ENCODE assay signal across 11 cellular contexts in genomic region chr3:159669753-159670152, GRCh38.
DNase-seq lines count a peak whose midpoint lies in the region; ATAC-seq, FAIRE-seq and TF ChIP-seq lines count a peak whose summit lies in the region.
"Had no signal": no experiment of that assay in that cellular context is flagged by ENCODE, and none has a peak within 500 bp of the region (broad histone marks: within the 10 kb centered on the region; RNA-seq: fewer than 3 reads in every experiment).

No MANE protein-coding gene starts in this region.

- H3K36me3 ChIP-seq in neural progenitor cell, result no peaks in the 10 kb centered on the region
- no peaks in the 10 kb centered on the region for H3K36me3 ChIP-seq in suprapubic skin
- H3K36me3 ChIP-seq: thoracic aorta had no signal

- H3K4me3 ChIP-seq in neural progenitor cell (no peak overlapping the region), suprapubic skin (no peak overlapping the region)
- H3K4me3 ChIP-seq: thoracic aorta had no signal

- H3K27me3 ChIP-seq in foreskin keratinocyte (no peaks in the 10 kb centered on the region), neural progenitor cell (no peaks in the 10 kb centered on the region), suprapubic skin (no peaks in the 10 kb centered on the region)

- H3K4me1 Mint-ChIP-seq in neural progenitor cell, result peaks cover 15% of the 10 kb centered on the region

- peaks cover 4% of the 10 kb centered on the region for H3K27me3 Mint-ChIP-seq in neural progenitor cell (ENCODE audit: insufficient read depth, low read depth)

- FAIRE-seq in GM19239 (lab: Jason Lieb, UNC), result no peak

- no peaks in the 10 kb centered on the region for H3K79me2 ChIP-seq in neural progenitor cell (ENCODE audit: low read depth)

- no peak for TF ChIP-seq CTCF in foreskin keratinocyte (conservative IDR thresholded peaks at IDR 0.05)
- TF ChIP-seq CTCF in neural progenitor cell (IDR thresholded peaks at IDR 0.05), result no peak
- no peak for TF ChIP-seq CTCF in suprapubic skin (IDR thresholded peaks at IDR 0.05)

- TF ChIP-seq POLR2A in suprapubic skin (IDR thresholded peaks at IDR 0.05), result no peak

- no peaks in the 10 kb centered on the region for H3K9me3 Mint-ChIP-seq in neural progenitor cell

- H3K9me3 ChIP-seq in neural progenitor cell (ENCODE audit: low read depth) (no peaks in the 10 kb centered on the region), suprapubic skin (no peaks in the 10 kb centered on the region)
- H3K9me3 ChIP-seq: thoracic aorta had no signal

- H3K4me3 Mint-ChIP-seq in neural progenitor cell, result no peak overlapping the region

- TF ChIP-seq EP300 in suprapubic skin (IDR thresholded peaks at IDR 0.05), result no peak

- H3K27ac Mint-ChIP-seq in neural progenitor cell, result peak overlapping the region; percentile 81

- DNase-seq in Ammon's horn (ENCODE audit: low spot score) (peak; percentile 32), SK-N-DZ (ENCODE audit: low spot score) (peak; percentile 43), foreskin keratinocyte (peak in 1 of 2 donors; percentile 54), neural progenitor cell (ENCODE audit: low spot score) (peak; percentile 11), pons (ENCODE audit: low spot score) (no peak), suprapubic skin (ENCODE audit: low spot score in 2 of 2) (no peak), GM19239 (ENCODE audit: insufficient read length, low spot score) (no peak)
- DNase-seq: GDM1, NCI-H1417 treated with DMSO at 0.1 percent for 48 hours had no signal

- H3K4me1 ChIP-seq in foreskin keratinocyte, result peaks cover under 1% of the 10 kb centered on the region
- H3K4me1 ChIP-seq in neural progenitor cell, result peaks cover 6% of the 10 kb centered on the region
- no peaks in the 10 kb centered on the region for H3K4me1 ChIP-seq in suprapubic skin

- H3K27ac ChIP-seq in foreskin keratinocyte (no peak overlapping the region), neural progenitor cell (no peak overlapping the region), suprapubic skin (no peak overlapping the region)

- no peaks in the 10 kb centered on the region for H4K20me1 ChIP-seq in neural progenitor cell (ENCODE audit: low read depth)

- no peak overlapping the region for H3K9ac ChIP-seq in neural progenitor cell

- H3F3A ChIP-seq in neural progenitor cell (ENCODE audit: low read depth), result no peaks in the 10 kb centered on the region

- peak; percentile 62 for ATAC-seq in foreskin keratinocyte
- ATAC-seq in GM18873 (IDR thresholded peaks at IDR 0.05; ENCODE audit: low FRiP score, unreplicated experiment), result no peak

- H2AFZ ChIP-seq in neural progenitor cell (replicated peaks), result peak overlapping the region; percentile 64

- 60% methylated on average over 6 of the region's 6 CpGs for WGBS in suprapubic skin

- H3K36me3 Mint-ChIP-seq in neural progenitor cell, result no peaks in the 10 kb centered on the region

- H3K4me2 ChIP-seq in neural progenitor cell, result no peak overlapping the region

Comparison
In these comparisons a context has a peak if more than half of its experiments do, and no peak if none do; other contexts are left out.
1. DNase-seq: peak in Ammon's horn (single experiment), SK-N-DZ (single experiment) and neural progenitor cell (single experiment); none in pons (single experiment), suprapubic skin (0 of 2) and GM19239 (single experiment).